Comparison of ENCODE assay signal across 14 cellular contexts in the genomic region with DNA sequence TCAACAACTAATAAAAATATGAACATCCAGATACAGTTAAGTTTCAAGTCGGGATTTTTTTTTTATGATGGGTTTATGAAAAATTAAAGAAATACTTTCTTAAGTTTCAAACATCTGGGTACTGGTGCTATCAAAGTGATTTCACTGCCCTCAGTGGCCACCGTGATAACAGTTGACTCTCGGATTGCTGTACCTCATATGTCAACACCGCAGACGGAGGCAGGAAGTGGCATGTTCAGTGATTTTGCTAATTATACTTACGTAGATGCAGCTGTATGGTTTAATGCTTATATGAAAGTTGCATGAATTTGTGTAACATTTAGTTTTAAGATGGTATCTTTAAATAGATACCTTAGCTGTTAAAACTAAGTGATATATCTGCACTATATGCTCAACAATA. TPM values are rescaled to one million over a fixed set of nuclear protein-coding genes. Genes with fewer than 3 reads are reported as not detected.
DNase-seq lines count a peak whose midpoint lies in the region; ATAC-seq and TF ChIP-seq lines count a peak whose summit lies in the region.
"Had no signal": no experiment of that assay in that cellular context is flagged by ENCODE, and none has a peak within 500 bp of the region (broad histone marks: within the 10 kb centered on the region; RNA-seq: fewer than 3 reads in every experiment).

No MANE protein-coding gene starts in this region.

- no peak for TF ChIP-seq RAD21 in IMR-90 (IDR thresholded peaks at IDR 0.05; ENCODE audit: low read length)

- peak overlapping the region; percentile 64 for H3K4me2 ChIP-seq in BLaER1
- H3K4me2 ChIP-seq in IMR-90 (ENCODE audit: low read depth, low read length) = no peak overlapping the region

- peak overlapping the region; percentile 0 to 57 for H3K4me3 Mint-ChIP-seq in activated T-cell treated with anti-CD3 and anti-CD28 coated beads, Interleukin-2, amount 50 U/mL, for 72 hours
- H3K4me3 Mint-ChIP-seq in memory B cell = no peak overlapping the region

- H4K5ac ChIP-seq in IMR-90 (ENCODE audit: low read depth, low read length) = no peak overlapping the region

- no peak for TF ChIP-seq CTCF in IMR-90 (conservative IDR thresholded peaks at IDR 0.05; ENCODE audit: low read depth, low read length)
- TF ChIP-seq CTCF in right lobe of liver (IDR thresholded peaks at IDR 0.05) = no peak

- no peak overlapping the region for H2AFZ ChIP-seq in IMR-90 (replicated peaks; ENCODE audit: low read length, poor library complexity)

- H3K4me3 ChIP-seq in BLaER1 (peak overlapping the region; percentile 36; the same call in 1 of the 2 replicates), IMR-90 (ENCODE audit: insufficient read depth, low read depth, low read length) (no peak overlapping the region), right lobe of liver (no peak overlapping the region)
- H3K4me3 ChIP-seq: ovary had no signal

- peak overlapping the region; percentile 92 for H3K27ac Mint-ChIP-seq in activated T-cell treated with anti-CD3 and anti-CD28 coated beads, Interleukin-2, amount 50 U/mL, for 72 hours
- peak overlapping the region; percentile 49 for H3K27ac Mint-ChIP-seq in memory B cell

- peaks cover 3% of the 10 kb centered on the region for H3K9me1 ChIP-seq in IMR-90 (ENCODE audit: insufficient read depth, low read length)

- H3K18ac ChIP-seq in IMR-90 (ENCODE audit: low read depth, low read length) = no peak overlapping the region

- no peak overlapping the region for H3K56ac ChIP-seq in IMR-90 (ENCODE audit: extremely low read depth, insufficient read depth, low read length)

- no peak overlapping the region for H2BK120ac ChIP-seq in IMR-90 (ENCODE audit: low read depth, low read length)

- no peak for DNase-seq in IMR-90
- peak; percentile 31 to 50 for DNase-seq in activated T-cell treated with anti-CD3 and anti-CD28 coated beads, Interleukin-2, amount 50 U/mL, for 72 hours
- no peak for DNase-seq in memory B cell (ENCODE audit: low spot score in 2 of 2)
- DNase-seq in GM19238 (ENCODE audit: insufficient read length, low spot score) = no peak
- DNase-seq in NCI-H1092 treated with DMSO at 0.1 percent for 48 hours (lab: John Stamatoyannopoulos, UW) = no peak
- DNase-seq in right lobe of liver = no peak
- DNase-seq: AML-193, aorta, HCEC 1CT, mesenchymal stem cell, ovary had no signal

- no peak for TF ChIP-seq POLR2A in IMR-90 (IDR thresholded peaks at IDR 0.05; ENCODE audit: low read depth, low read length)
- no peak for TF ChIP-seq POLR2A in right lobe of liver (IDR thresholded peaks at IDR 0.05)

- H3K4ac ChIP-seq in IMR-90 (ENCODE audit: low read depth, low read length) = no peak overlapping the region; the same call in 1 of the 2 replicates

- H3K4me1 ChIP-seq in BLaER1 = peaks cover 29% of the 10 kb centered on the region
- H3K4me1 ChIP-seq in IMR-90 (ENCODE audit: control insufficient read depth, insufficient read depth, low read length) = peaks cover 2% of the 10 kb centered on the region; the same call in 1 of the 2 replicates
- peaks cover 0 to 4% (median 0%) of the 10 kb centered on the region in 4 donors for H3K4me1 ChIP-seq in right lobe of liver

- no peak overlapping the region for H2AK9ac ChIP-seq in IMR-90 (replicated peaks; ENCODE audit: low read depth, low read length, poor library complexity)

- POLR2A ChIA-PET in IMR-90 (lab: Charles Lee; ENCODE audit: unreplicated experiment) = no interaction called here

- peaks cover 38% of the 10 kb centered on the region for H3K4me1 Mint-ChIP-seq in activated T-cell treated with anti-CD3 and anti-CD28 coated beads, Interleukin-2, amount 50 U/mL, for 72 hours (ENCODE audit: low read depth)
- H3K4me1 Mint-ChIP-seq in memory B cell = peaks cover 4% of the 10 kb centered on the region

- no peak overlapping the region for H2BK5ac ChIP-seq in IMR-90 (ENCODE audit: low read depth, low read length, poor library complexity, severe bottlenecking)

- H2AK5ac ChIP-seq in IMR-90 (ENCODE audit: low read depth, low read length) = peak overlapping the region; percentile 20; the same call in 1 of the 2 replicates

- in situ Hi-C loops in IMR-90 (cut with MboI; ENCODE audit: low sequenced_read_pairs) = no loop called here

- no peak overlapping the region for H4K8ac ChIP-seq in IMR-90 (ENCODE audit: low read depth in 2 of 2, low read length in 2 of 2)

- dilution Hi-C loops in IMR-90 (cut with HindIII; ENCODE audit: low sequenced_read_pairs, unreplicated experiment) = no loop called here

- peaks cover 56% of the 10 kb centered on the region for H3K36me3 ChIP-seq in BLaER1
- peaks cover 17% of the 10 kb centered on the region; the same call in 1 of the 2 replicates for H3K36me3 ChIP-seq in IMR-90 (ENCODE audit: control insufficient read depth, insufficient read depth, low read length)
- H3K36me3 ChIP-seq in right lobe of liver = peaks cover 0 to 42% (median 16%) of the 10 kb centered on the region in 4 donors
- H3K36me3 ChIP-seq: ovary had no signal

- H3K9me3 Mint-ChIP-seq in activated T-cell treated with anti-CD3 and anti-CD28 coated beads, Interleukin-2, amount 50 U/mL, for 72 hours = no peaks in the 10 kb centered on the region
- H3K9me3 Mint-ChIP-seq in memory B cell = no peaks in the 10 kb centered on the region

- H3K9ac ChIP-seq in BLaER1 = no peak overlapping the region
- H3K9ac ChIP-seq in IMR-90 (ENCODE audit: low read depth, low read length) = no peak overlapping the region

- H3K79me1 ChIP-seq in IMR-90 (ENCODE audit: low read depth in 1 of 2, low read length in 2 of 2) = no peaks in the 10 kb centered on the region; a peak in 1 of 4 replicates

- no peaks in the 10 kb centered on the region for H3K9me3 ChIP-seq in BLaER1
- no peaks in the 10 kb centered on the region for H3K9me3 ChIP-seq in IMR-90 (ENCODE audit: control insufficient read depth, insufficient read depth, low read length)
- no peaks in the 10 kb centered on the region for H3K9me3 ChIP-seq in right lobe of liver
- H3K9me3 ChIP-seq: ovary had no signal

- CTCF ChIA-PET in IMR-90 (lab: Yijun Ruan, JAX) = no interaction called here

- H3K27ac ChIP-seq in BLaER1 (no peak overlapping the region), IMR-90 (ENCODE audit: insufficient read depth, low read length) (no peak overlapping the region), right lobe of liver (no peak overlapping the region)
- H3K27ac ChIP-seq: ovary had no signal

- intact Hi-C loops in IMR-90 (cut with micrococcal nuclease) = no loop called here
- intact Hi-C loops in right lobe of liver (cut with DNase I) = no loop called here

- ATAC-seq in IMR-90 (ENCODE audit: low read depth) = no peak
- peak; percentile 68 to 72 for ATAC-seq in activated T-cell treated with anti-CD3 and anti-CD28 coated beads, Interleukin-2, amount 50 U/mL, for 72 hours (replicated peaks in 1 of 2)
- peak; percentile 67 for ATAC-seq in memory B cell (ENCODE audit: low read depth)
- no peak for ATAC-seq in right lobe of liver
- ATAC-seq in HG03139 (IDR thresholded peaks at IDR 0.05; ENCODE audit: unreplicated experiment) = no peak

- no peaks in the 10 kb centered on the region for H4K20me1 ChIP-seq in BLaER1
- no peaks in the 10 kb centered on the region for H4K20me1 ChIP-seq in IMR-90 (ENCODE audit: insufficient read depth, low read length)

- peaks cover 0 to 11% of the 10 kb centered on the region in 2 donors for H3K36me3 Mint-ChIP-seq in activated T-cell treated with anti-CD3 and anti-CD28 coated beads, Interleukin-2, amount 50 U/mL, for 72 hours (ENCODE audit: insufficient read depth in 2 of 2)
- peaks cover 20% of the 10 kb centered on the region for H3K36me3 Mint-ChIP-seq in memory B cell

- H2BK15ac ChIP-seq in IMR-90 (ENCODE audit: low read depth, low read length) = no peak overlapping the region

- no CpG with 5 or more reads among the region's 6 CpGs for WGBS in IMR-90 (ENCODE audit: extremely low coverage in 2 of 2, insufficient read length in 1 of 2), 2 experiments
- WGBS in right lobe of liver (ENCODE audit: insufficient coverage, low coverage, low lambda C conversion rate, missing lambda C conversion rate) = 62% methylated on average over 6 of the region's 6 CpGs

- TSS peak; percentile 32 for BruUV-seq in IMR-90 (replicated peaks; lab: Mats Ljungman, UMichigan)

- no peak overlapping the region for H4K91ac ChIP-seq in IMR-90 (ENCODE audit: insufficient read depth, low read depth, low read length)

- no peak overlapping the region for H3K23ac ChIP-seq in IMR-90 (ENCODE audit: low read depth, low read length)

- no peak overlapping the region; the same call in 1 of the 2 replicates for H3K14ac ChIP-seq in IMR-90 (replicated peaks; ENCODE audit: low read depth, low read length)

- H3K27me3 ChIP-seq in BLaER1 = no peaks in the 10 kb centered on the region
- H3K27me3 ChIP-seq in IMR-90 (ENCODE audit: control insufficient read depth, insufficient read depth, low read length) = no peaks in the 10 kb centered on the region
- no peaks in the 10 kb centered on the region for H3K27me3 ChIP-seq in right lobe of liver
- H3K27me3 ChIP-seq: ovary had no signal

- no peaks in the 10 kb centered on the region for H3K27me3 Mint-ChIP-seq in activated T-cell treated with anti-CD3 and anti-CD28 coated beads, Interleukin-2, amount 50 U/mL, for 72 hours (ENCODE audit: low read depth)
- no peaks in the 10 kb centered on the region for H3K27me3 Mint-ChIP-seq in memory B cell

- H2BK20ac ChIP-seq in IMR-90 (ENCODE audit: low read depth, low read length) = no peak overlapping the region

TF ChIP-seq in IMR-90, 13 proteins besides CTCF, POLR2A, EP300 and RAD21:
- TF ChIP-seq MAFK (IDR thresholded peaks at IDR 0.05; ENCODE audit: low read depth, low read length) = no peak

RNA-seq across cellular contexts. Expression of gene FBLN5, which starts 20.8 kb away (rescaled TPM):
- 9.7 and 10.6 TPM in 2 replicates for total RNA-seq in IMR-90 (2012; rRNA removed)
- polyA plus RNA-seq in IMR-90 (2012; rRNA removed) = 68.1 and 76.4 TPM in 2 replicates
- 70.9 and 119 TPM in 2 replicates for polyA plus RNA-seq in IMR-90 (2012; cell fraction: cytosol; rRNA removed)
- polyA plus RNA-seq in IMR-90 (2012; cell fraction: nucleus; rRNA removed; ENCODE audit: low replicate concordance) = 25.1 and 44.9 TPM in 2 replicates
- 1 to 10 TPM; 3.0 to 5.6 TPM for total RNA-seq in activated T-cell treated with anti-CD3 and anti-CD28 coated beads, Interleukin-2, amount 50 U/mL, for 72 hours
- total RNA-seq in right lobe of liver = 10 to 100 TPM in 5 of 6 experiments, 1 to 10 TPM in 1; 6.7 to 36.3 (median 17.8) TPM
- total RNA-seq: HT-29 had no signal

Comparison
In these comparisons a context has a peak if more than half of its experiments do, and no peak if none do; other contexts are left out.
1. ATAC-seq: peak in activated T-cell treated with anti-CD3 and anti-CD28 coated beads, Interleukin-2, amount 50 U/mL, for 72 hours (2 of 2) and memory B cell (single experiment); none in IMR-90 (single experiment), right lobe of liver (0 of 4) and HG03139 (single experiment).
2. DNase-seq: peak in activated T-cell treated with anti-CD3 and anti-CD28 coated beads, Interleukin-2, amount 50 U/mL, for 72 hours (2 of 2); none in IMR-90 (single experiment), memory B cell (0 of 2), GM19238 (single experiment), NCI-H1092 treated with DMSO at 0.1 percent for 48 hours (single experiment) and right lobe of liver (0 of 3).